Comparison of ENCODE assay signal across 9 cellular contexts in the genomic region with DNA sequence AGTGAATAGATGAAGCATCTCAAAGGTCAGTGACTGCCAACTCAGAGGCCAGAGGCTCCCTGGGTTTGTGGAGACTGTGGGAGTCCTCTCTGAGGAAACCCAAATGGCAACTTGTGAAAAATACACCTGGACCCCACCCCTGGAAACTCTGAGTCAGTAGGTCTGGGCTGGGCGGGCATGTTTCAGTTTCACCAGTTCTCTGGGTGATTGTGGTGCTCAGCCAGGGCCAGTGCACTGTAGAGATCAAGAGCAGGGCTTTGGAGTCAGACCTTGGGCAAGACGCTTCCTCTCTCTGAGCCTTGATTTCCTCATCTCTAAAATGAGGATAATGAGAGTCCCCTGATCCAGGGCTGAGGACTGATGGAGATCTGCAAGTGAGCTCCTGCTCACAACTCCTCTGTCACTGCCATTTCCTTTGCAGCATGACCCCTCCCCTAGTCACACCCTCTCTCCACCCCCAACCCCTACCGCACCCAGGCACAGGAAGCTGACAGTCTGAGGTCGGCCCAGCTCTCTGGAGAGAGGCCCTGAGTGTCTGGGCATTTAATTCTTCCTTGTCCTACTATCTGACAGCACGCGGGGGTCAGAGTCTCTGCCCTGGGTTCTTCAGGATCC. TPM values are rescaled to one million over a fixed set of nuclear protein-coding genes. Genes with fewer than 3 reads are reported as not detected.
DNase-seq lines count a peak whose midpoint lies in the region; ATAC-seq and TF ChIP-seq lines count a peak whose summit lies in the region.
"Had no signal": no experiment of that assay in that cellular context is flagged by ENCODE, and none has a peak within 500 bp of the region (broad histone marks: within the 10 kb centered on the region; RNA-seq: fewer than 3 reads in every experiment).

No MANE protein-coding gene starts in this region.

- peaks cover 20 to 81% (median 55%) of the 10 kb centered on the region in 4 donors for H3K4me1 Mint-ChIP-seq in CD4-positive, CD25-positive, alpha-beta regulatory T cell
- peaks cover 63% of the 10 kb centered on the region for H3K4me1 Mint-ChIP-seq in stimulated activated effector memory CD8-positive, alpha-beta T cell treated with anti-CD3 and anti-CD28 coated beads, Interleukin-12 subunit alpha, Interleukin-12 subunit beta, amount 100 ng/mL, for 72 hours

- peak overlapping the region; percentile 85 for H3K27ac ChIP-seq in CD4-positive, CD25-positive, alpha-beta regulatory T cell (ENCODE audit: insufficient read depth, low read length, poor library complexity, severe bottlenecking)
- no peak overlapping the region for H3K27ac ChIP-seq in mesendoderm (ENCODE audit: low read depth, low read length)

- H3K4me2 ChIP-seq in mesendoderm (ENCODE audit: low read length) = no peak overlapping the region

- H3K9me3 ChIP-seq in CD4-positive, CD25-positive, alpha-beta regulatory T cell (ENCODE audit: control insufficient read depth in 2 of 2, low read length in 2 of 2) = no peaks in the 10 kb centered on the region
- no peaks in the 10 kb centered on the region for H3K9me3 ChIP-seq in BE2C

- TF ChIP-seq CTCF in astrocyte of the spinal cord (IDR thresholded peaks at IDR 0.05; ENCODE audit: low read depth, low read length) (no peak), BE2C (IDR thresholded peaks at IDR 0.05; ENCODE audit: low read depth, low read length) (no peak)

- no peaks in the 10 kb centered on the region for H3K27me3 Mint-ChIP-seq in CD4-positive, CD25-positive, alpha-beta regulatory T cell

- peak overlapping the region; percentile 56 for H3K9ac ChIP-seq in mesendoderm (ENCODE audit: low read length)

- H3K79me2 ChIP-seq in mesendoderm (ENCODE audit: control insufficient read depth, insufficient read depth, low read length) = no peaks in the 10 kb centered on the region

- in situ Hi-C loops in astrocyte of the spinal cord (cut with HindIII; ENCODE audit: low sequenced_read_pairs) = no loop called here

- DNase-seq in CD4-positive, CD25-positive, alpha-beta regulatory T cell = peak; percentile 80 to 94 (median 85)
- DNase-seq in T-helper 22 cell (ENCODE audit: low read depth) = peak; percentile 83
- peak; percentile 3 for DNase-seq in astrocyte of the spinal cord (ENCODE audit: low read depth, low spot score)
- peak; percentile 81 for DNase-seq in mesendoderm
- peak; percentile 68 to 91 for DNase-seq in stimulated activated effector memory CD8-positive, alpha-beta T cell treated with anti-CD3 and anti-CD28 coated beads, Interleukin-12 subunit alpha, Interleukin-12 subunit beta, amount 100 ng/mL, for 72 hours (ENCODE audit: low spot score in 2 of 2)
- no peak for DNase-seq in BE2C

- H3K27ac Mint-ChIP-seq in CD4-positive, CD25-positive, alpha-beta regulatory T cell = peak overlapping the region; percentile 92 to 99 (median 97)
- peak overlapping the region; percentile 89 for H3K27ac Mint-ChIP-seq in stimulated activated effector memory CD8-positive, alpha-beta T cell treated with anti-CD3 and anti-CD28 coated beads, Interleukin-12 subunit alpha, Interleukin-12 subunit beta, amount 100 ng/mL, for 72 hours

- no peaks in the 10 kb centered on the region for H3K9me3 Mint-ChIP-seq in CD4-positive, CD25-positive, alpha-beta regulatory T cell
- no peaks in the 10 kb centered on the region for H3K9me3 Mint-ChIP-seq in stimulated activated effector memory CD8-positive, alpha-beta T cell treated with anti-CD3 and anti-CD28 coated beads, Interleukin-12 subunit alpha, Interleukin-12 subunit beta, amount 100 ng/mL, for 72 hours
- H3K9me3 Mint-ChIP-seq: neural crest cell had no signal

- H3K36me3 ChIP-seq in CD4-positive, CD25-positive, alpha-beta regulatory T cell (ENCODE audit: control insufficient read depth, insufficient read depth, low read length) = peaks cover 8% of the 10 kb centered on the region
- H3K36me3 ChIP-seq in mesendoderm (ENCODE audit: control insufficient read depth, insufficient read depth, low read length) (no peaks in the 10 kb centered on the region), BE2C (no peaks in the 10 kb centered on the region)

- H2BK120ac ChIP-seq in mesendoderm (ENCODE audit: low read depth, low read length) = no peak overlapping the region

- peaks cover 91% of the 10 kb centered on the region for H3K4me1 ChIP-seq in CD4-positive, CD25-positive, alpha-beta regulatory T cell (ENCODE audit: control insufficient read depth, insufficient read depth, low read length, poor library complexity, severe bottlenecking)
- H3K4me1 ChIP-seq in mesendoderm (ENCODE audit: control insufficient read depth, low read depth, low read length) (peaks cover 8% of the 10 kb centered on the region), BE2C (no peaks in the 10 kb centered on the region)

- no peak overlapping the region for H3K23ac ChIP-seq in mesendoderm (ENCODE audit: low read length)

- no CpG with 5 or more reads among the region's 6 CpGs for whole genome bisulfite sequencing in mesendoderm (ENCODE audit: extremely low coverage, insufficient coverage, low lambda C conversion rate)

- peak overlapping the region; percentile 25 for H3K4ac ChIP-seq in mesendoderm (ENCODE audit: low read depth, low read length)

- no peaks in the 10 kb centered on the region for H3K79me1 ChIP-seq in mesendoderm (ENCODE audit: low read length)

- peak overlapping the region; percentile 93 for H3K4me3 ChIP-seq in CD4-positive, CD25-positive, alpha-beta regulatory T cell (ENCODE audit: low read depth, low read length)
- H3K4me3 ChIP-seq in astrocyte of the spinal cord (ENCODE audit: low read depth, low read length) (no peak overlapping the region), mesendoderm (ENCODE audit: low read length) (no peak overlapping the region), BE2C (ENCODE audit: low read depth, low read length) (no peak overlapping the region)

- no peak overlapping the region for H2BK15ac ChIP-seq in mesendoderm (replicated peaks; ENCODE audit: low read depth)

- peak overlapping the region; percentile 78 for H4K5ac ChIP-seq in mesendoderm (ENCODE audit: low read length)

- H3K36me3 Mint-ChIP-seq in CD4-positive, CD25-positive, alpha-beta regulatory T cell = peaks cover 32% of the 10 kb centered on the region
- peaks cover 64% of the 10 kb centered on the region for H3K36me3 Mint-ChIP-seq in stimulated activated effector memory CD8-positive, alpha-beta T cell treated with anti-CD3 and anti-CD28 coated beads, Interleukin-12 subunit alpha, Interleukin-12 subunit beta, amount 100 ng/mL, for 72 hours

- H4K8ac ChIP-seq in mesendoderm (ENCODE audit: low read depth, low read length) = no peak overlapping the region

- no peaks in the 10 kb centered on the region for H3K27me3 ChIP-seq in CD4-positive, CD25-positive, alpha-beta regulatory T cell (ENCODE audit: control insufficient read depth, insufficient read depth, low read length)
- no peaks in the 10 kb centered on the region for H3K27me3 ChIP-seq in mesendoderm (ENCODE audit: insufficient read depth, low read length, poor library complexity)
- no peaks in the 10 kb centered on the region for H3K27me3 ChIP-seq in BE2C

- no peak overlapping the region for H2BK5ac ChIP-seq in mesendoderm (ENCODE audit: low read length)

- H3K18ac ChIP-seq in mesendoderm (ENCODE audit: low read length) = no peak overlapping the region

- peak overlapping the region; percentile 69 for H3K56ac ChIP-seq in mesendoderm (ENCODE audit: low read length)

- H3K4me3 Mint-ChIP-seq in CD4-positive, CD25-positive, alpha-beta regulatory T cell = peak overlapping the region; percentile 89 to 95 (median 94)
- peak overlapping the region; percentile 79 for H3K4me3 Mint-ChIP-seq in stimulated activated effector memory CD8-positive, alpha-beta T cell treated with anti-CD3 and anti-CD28 coated beads, Interleukin-12 subunit alpha, Interleukin-12 subunit beta, amount 100 ng/mL, for 72 hours
- H3K4me3 Mint-ChIP-seq: neural crest cell had no signal

- peak; percentile 90 to 93 for ATAC-seq in CD4-positive, CD25-positive, alpha-beta regulatory T cell (ENCODE audit: low read depth in 2 of 2)
- ATAC-seq in GM19438 (IDR thresholded peaks at IDR 0.05; ENCODE audit: low read depth, unreplicated experiment) (peak; percentile 69), HG03521 (IDR thresholded peaks at IDR 0.05; ENCODE audit: unreplicated experiment) (peak; percentile 65)
- peak; percentile 90 for ATAC-seq in stimulated activated effector memory CD8-positive, alpha-beta T cell treated with anti-CD3 and anti-CD28 coated beads, Interleukin-12 subunit alpha, Interleukin-12 subunit beta, amount 100 ng/mL, for 72 hours

- no peak overlapping the region for H2AK5ac ChIP-seq in mesendoderm (ENCODE audit: low read length)

RNA-seq across cellular contexts. Expression of a gene that starts 5.1 kb away (rescaled TPM):
- 247 TPM for total RNA-seq in CD4-positive, CD25-positive, alpha-beta regulatory T cell
- 100 to 1,000 TPM; 134 to 142 (median 139) TPM for polyA plus RNA-seq in CD4-positive, CD25-positive, alpha-beta regulatory T cell
- 3.8 TPM for polyA plus RNA-seq in mesendoderm (2013, experiment 1 of 2)
- 3.3 TPM for polyA plus RNA-seq in mesendoderm (2013, experiment 2 of 2)
- polyA plus RNA-seq in BE2C (2012; ENCODE audit: insufficient read depth, insufficient read length, low read depth) = 2.5 TPM

RNA-seq across cellular contexts. Expression of a gene that starts 39.6 kb away (rescaled TPM):
- total RNA-seq in CD4-positive, CD25-positive, alpha-beta regulatory T cell = 37.3 TPM
- 1 to 10 TPM; 3.8 to 6.6 (median 5.1) TPM for polyA plus RNA-seq in CD4-positive, CD25-positive, alpha-beta regulatory T cell
- polyA plus RNA-seq in mesendoderm (2013, experiment 1 of 2) = 10.2 TPM
- polyA plus RNA-seq in mesendoderm (2013, experiment 2 of 2) = 10.4 TPM
- polyA plus RNA-seq in BE2C (2012; ENCODE audit: insufficient read depth, insufficient read length, low read depth) = 30.0 TPM

RNA-seq across cellular contexts. Expression of a gene that starts 43.2 kb away (rescaled TPM):
- 66.6 TPM for total RNA-seq in CD4-positive, CD25-positive, alpha-beta regulatory T cell
- polyA plus RNA-seq in CD4-positive, CD25-positive, alpha-beta regulatory T cell = 10 to 100 TPM; 18.7 to 25.1 (median 20.5) TPM
- 7.4 TPM for polyA plus RNA-seq in mesendoderm (2013, experiment 1 of 2)
- 7.5 TPM for polyA plus RNA-seq in mesendoderm (2013, experiment 2 of 2)
- 34.1 TPM for polyA plus RNA-seq in BE2C (2012; ENCODE audit: insufficient read depth, insufficient read length, low read depth)
